ENCODE assay signal across 25 cellular contexts in genomic region chr2:69505710-69506109, GRCh38.
DNase-seq lines count a peak whose midpoint lies in the region; ATAC-seq, FAIRE-seq and TF ChIP-seq lines count a peak whose summit lies in the region.
"Had no signal": no experiment of that assay in that cellular context is flagged by ENCODE, and none has a peak within 500 bp of the region (broad histone marks: within the 10 kb centered on the region; RNA-seq: fewer than 3 reads in every experiment).

No MANE protein-coding gene starts in this region.

- peak in 3 of 4 donors; percentile 21 to 54 (median 35) for ATAC-seq in right lobe of liver
- ATAC-seq in HepG2: no peak
- peak; percentile 75 for ATAC-seq in upper lobe of right lung
- ATAC-seq in GM19395 (IDR thresholded peaks at IDR 0.05; ENCODE audit: unreplicated experiment): no peak

- intact Hi-C loops in right lobe of liver (cut with DNase I): no loop called here
- intact Hi-C loops in HepG2 (cut with micrococcal nuclease; ENCODE audit: unreplicated experiment): no loop called here
- intact Hi-C loops in activated T-helper 1 cell treated with anti-CD3 and anti-CD28 coated beads, Interleukin-12 subunit alpha, Interleukin-12 subunit beta, Interleukin-2, Interleukin-4 antibody, amounts not matched to agents 30 ng/mL and 10 ng/mL and 1 ng/mL, durations not matched to agents 14 hours and 24 hours and 36 hours (cut with micrococcal nuclease): loop anchor here (2.0 to 5.0 kb wide), 5 partner anchors 39 to 267 kb away; partner anchors contain the start of gene GFPT1
- intact Hi-C loops in upper lobe of right lung (cut with DNase I): no loop called here

- no peaks in the 10 kb centered on the region for H3K79me2 ChIP-seq in HepG2 (ENCODE audit: insufficient read depth, low read length)

- POLR2A ChIA-PET in HepG2 (lab: Yijun Ruan, JAX): no interaction called here

- TF ChIP-seq EP300 in HepG2 (IDR thresholded peaks at IDR 0.05; ENCODE audit: low read depth in 2 of 2, low read length in 2 of 2) (no peak), HepG2 (CRISPR knock-in tag; IDR thresholded peaks at IDR 0.05; ENCODE audit: borderline replicate concordance) (no peak)

- no peaks in the 10 kb centered on the region for H3K27me3 ChIP-seq in right lobe of liver
- no peaks in the 10 kb centered on the region for H3K27me3 ChIP-seq in HepG2 (ENCODE audit: control insufficient read depth in 1 of 2, insufficient read depth in 2 of 2, low read length in 2 of 2)
- no peaks in the 10 kb centered on the region for H3K27me3 ChIP-seq in upper lobe of right lung
- H3K27me3 ChIP-seq: dorsolateral prefrontal cortex, neural progenitor cell, sigmoid colon, thyroid gland had no signal

- H3K4me3 Mint-ChIP-seq in activated T-helper 1 cell treated with anti-CD3 and anti-CD28 coated beads, Interleukin-12 subunit alpha, Interleukin-12 subunit beta, Interleukin-2, Interleukin-4 antibody, amounts not matched to agents 30 ng/mL and 10 ng/mL and 1 ng/mL, durations not matched to agents 14 hours and 24 hours and 36 hours: peak overlapping the region; percentile 8
- H3K4me3 Mint-ChIP-seq: CD8-positive, alpha-beta memory T cell; central memory CD8-positive, alpha-beta T cell; neural progenitor cell had no signal

- H3K4me2 ChIP-seq in HepG2 (ENCODE audit: low read depth, low read length): no peak overlapping the region
- H3K4me2 ChIP-seq: neural progenitor cell had no signal

- CTCF ChIA-PET in HepG2 (lab: Yijun Ruan, JAX; ENCODE audit: low intra/inter-chr PET ratio, low total read pairs): no interaction called here

- H3K36me3 Mint-ChIP-seq in activated T-helper 1 cell treated with anti-CD3 and anti-CD28 coated beads, Interleukin-12 subunit alpha, Interleukin-12 subunit beta, Interleukin-2, Interleukin-4 antibody, amounts not matched to agents 30 ng/mL and 10 ng/mL and 1 ng/mL, durations not matched to agents 14 hours and 24 hours and 36 hours (ENCODE audit: low read depth): peaks cover 54% of the 10 kb centered on the region

- in situ Hi-C loops in HepG2 (cut with HindIII; ENCODE audit: extremely low pct_ligation_motif_present, low pct_unique_long_range_greater_than_20kb): no loop called here

- no peak overlapping the region for H3K4me3 ChIP-seq in right lobe of liver
- H3K4me3 ChIP-seq in HepG2 (replicated peaks in 1 of 3; ENCODE audit: insufficient read depth in 1 of 3, low read depth in 2 of 3, low read length in 3 of 3): no peak overlapping the region
- peak overlapping the region; percentile 29 for H3K4me3 ChIP-seq in NB4 (ENCODE audit: low read depth, low read length)
- H3K4me3 ChIP-seq in upper lobe of right lung: no peak overlapping the region
- H3K4me3 ChIP-seq: dorsolateral prefrontal cortex, neural progenitor cell, sigmoid colon, thyroid gland had no signal

- no peak for TF ChIP-seq POLR2A in right lobe of liver (IDR thresholded peaks at IDR 0.05)
- no peak for TF ChIP-seq POLR2A in HepG2 (IDR thresholded peaks at IDR 0.05; ENCODE audit: insufficient read depth in 1 of 2, low read depth in 2 of 2, low read length in 2 of 2)
- TF ChIP-seq POLR2A in NB4 (IDR thresholded peaks at IDR 0.05; ENCODE audit: extremely low read depth, insufficient read length): no peak

- no peak overlapping the region for H3K27ac ChIP-seq in right lobe of liver
- no peak overlapping the region for H3K27ac ChIP-seq in HepG2 (ENCODE audit: extremely low read length, insufficient read depth, low read length)
- no peak overlapping the region for H3K27ac ChIP-seq in upper lobe of right lung
- H3K27ac ChIP-seq: neural progenitor cell, sigmoid colon, thyroid gland, VCaP had no signal

- H3K4me1 ChIP-seq in right lobe of liver (no peaks in the 10 kb centered on the region), HepG2 (ENCODE audit: insufficient read depth, low read length) (peaks cover 8% of the 10 kb centered on the region), upper lobe of right lung (no peaks in the 10 kb centered on the region)
- H3K4me1 ChIP-seq: neural progenitor cell, sigmoid colon, thyroid gland had no signal

- H3K9ac ChIP-seq in HepG2 (ENCODE audit: insufficient read depth, low read depth, low read length): no peak overlapping the region
- H3K9ac ChIP-seq: neural progenitor cell had no signal

- no TSS peak for BruUV-seq in HepG2 (replicated peaks; lab: Mats Ljungman, UMichigan)

- peaks cover 4% of the 10 kb centered on the region for H3K9me3 Mint-ChIP-seq in activated T-helper 1 cell treated with anti-CD3 and anti-CD28 coated beads, Interleukin-12 subunit alpha, Interleukin-12 subunit beta, Interleukin-2, Interleukin-4 antibody, amounts not matched to agents 30 ng/mL and 10 ng/mL and 1 ng/mL, durations not matched to agents 14 hours and 24 hours and 36 hours
- H3K9me3 Mint-ChIP-seq: CD8-positive, alpha-beta memory T cell; central memory CD8-positive, alpha-beta T cell; neural progenitor cell had no signal

- FAIRE-seq in HepG2 (lab: Jason Lieb, UNC): no peak
- FAIRE-seq: astrocyte, endothelial cell of umbilical vein, G401.6, RCC 7860 had no signal

- H3K9me3 ChIP-seq in right lobe of liver (no peaks in the 10 kb centered on the region), HepG2 (ENCODE audit: low read length) (no peaks in the 10 kb centered on the region), upper lobe of right lung (no peaks in the 10 kb centered on the region)
- H3K9me3 ChIP-seq: sigmoid colon, thyroid gland had no signal

- peaks cover 0 to 20% (median 8%) of the 10 kb centered on the region in 4 donors for H3K36me3 ChIP-seq in right lobe of liver
- H3K36me3 ChIP-seq in HepG2 (replicated peaks in 1 of 2; ENCODE audit: control insufficient read depth in 1 of 2, insufficient read depth in 2 of 2, low read length in 2 of 2): peaks cover 9 to 35% of the 10 kb centered on the region in 2 experiments
- H3K36me3 ChIP-seq in upper lobe of right lung: peaks cover 78% of the 10 kb centered on the region
- H3K36me3 ChIP-seq: neural progenitor cell had no signal

- no peak for TF ChIP-seq RAD21 in HepG2 (CRISPR knock-in tag; IDR thresholded peaks at IDR 0.05)

- peaks cover 42% of the 10 kb centered on the region for H3K4me1 Mint-ChIP-seq in activated T-helper 1 cell treated with anti-CD3 and anti-CD28 coated beads, Interleukin-12 subunit alpha, Interleukin-12 subunit beta, Interleukin-2, Interleukin-4 antibody, amounts not matched to agents 30 ng/mL and 10 ng/mL and 1 ng/mL, durations not matched to agents 14 hours and 24 hours and 36 hours (ENCODE audit: low read depth)
- H3K4me1 Mint-ChIP-seq: neural progenitor cell had no signal

- DNase-seq in right lobe of liver (no peak), HepG2 (ENCODE audit: low spot score) (no peak), NB4 (ENCODE audit: low read depth) (peak; percentile 89), upper lobe of right lung (no peak), mucosa of gallbladder (ENCODE audit: low spot score) (no peak), hepatic stellate cell (ENCODE audit: low spot score) (no peak)
- no peak for DNase-seq in activated T-helper 1 cell treated with anti-CD3 and anti-CD28 coated beads, Interleukin-12 subunit alpha, Interleukin-12 subunit beta, Interleukin-2, Interleukin-4 antibody, amounts not matched to agents 30 ng/mL and 10 ng/mL and 1 ng/mL, durations not matched to agents 14 hours and 24 hours and 36 hours (ENCODE audit: low spot score)
- DNase-seq: activated CD4-positive, alpha-beta T cell treated with anti-CD3 and anti-CD28 coated beads, Interleukin-2, amount 50 U/mL, for 1 hour; activated naive CD4-positive, alpha-beta T cell treated with anti-CD3 and anti-CD28 coated beads, Interleukin-2, amount 50 U/mL, for 16 hours; CD8-positive, alpha-beta memory T cell; dorsolateral prefrontal cortex; glutamatergic neuron; NCI-H524; sigmoid colon; stimulated activated naive CD4-positive, alpha-beta T cell treated with Interleukin-2 at 50 U/mL for 16 hours; thyroid gland had no signal

- H4K20me1 ChIP-seq in HepG2 (ENCODE audit: insufficient read depth, low read length): no peaks in the 10 kb centered on the region

- WGBS in right lobe of liver (ENCODE audit: insufficient coverage, low coverage, low lambda C conversion rate, missing lambda C conversion rate): 75% methylated on average over 6 of the region's 6 CpGs
- 97% methylated on average over 6 of the region's 6 CpGs for WGBS in HepG2 (ENCODE audit: low lambda C conversion rate)

- TF ChIP-seq CTCF in right lobe of liver (IDR thresholded peaks at IDR 0.05) (no peak), HepG2 (CRISPR knock-in tag; IDR thresholded peaks at IDR 0.05) (no peak), NB4 (IDR thresholded peaks at IDR 0.05; ENCODE audit: low read depth, low read length) (no peak), upper lobe of right lung (IDR thresholded peaks at IDR 0.05) (no peak)

- H3K27ac Mint-ChIP-seq in activated T-helper 1 cell treated with anti-CD3 and anti-CD28 coated beads, Interleukin-12 subunit alpha, Interleukin-12 subunit beta, Interleukin-2, Interleukin-4 antibody, amounts not matched to agents 30 ng/mL and 10 ng/mL and 1 ng/mL, durations not matched to agents 14 hours and 24 hours and 36 hours: peak overlapping the region; percentile 78
- H3K27ac Mint-ChIP-seq: neural progenitor cell, progenitor cell of endocrine pancreas had no signal

- no peaks in the 10 kb centered on the region for H3K27me3 Mint-ChIP-seq in activated T-helper 1 cell treated with anti-CD3 and anti-CD28 coated beads, Interleukin-12 subunit alpha, Interleukin-12 subunit beta, Interleukin-2, Interleukin-4 antibody, amounts not matched to agents 30 ng/mL and 10 ng/mL and 1 ng/mL, durations not matched to agents 14 hours and 24 hours and 36 hours (ENCODE audit: insufficient read depth)
- H3K27me3 Mint-ChIP-seq: CD8-positive, alpha-beta memory T cell; central memory CD8-positive, alpha-beta T cell; progenitor cell of endocrine pancreas had no signal

- H2AFZ ChIP-seq in HepG2 (ENCODE audit: low read length): no peak overlapping the region
- H2AFZ ChIP-seq: neural progenitor cell had no signal

TF ChIP-seq in HepG2, 621 proteins besides CTCF, POLR2A, EP300 and RAD21:
- no peak for TF ChIP-seq ZNF224 (CRISPR knock-in tag; IDR thresholded peaks at IDR 0.05)
- no peak for TF ChIP-seq ZBTB25 (CRISPR knock-in tag; IDR thresholded peaks at IDR 0.05)
- TF ChIP-seq REL (CRISPR knock-in tag; conservative IDR thresholded peaks at IDR 0.05): no peak

Comparison
In these comparisons a context has a peak if more than half of its experiments do, and no peak if none do; other contexts are left out.
1. ATAC-seq: peak in right lobe of liver (3 of 4) and upper lobe of right lung (single experiment); none in HepG2 (single experiment) and GM19395 (single experiment).